Comparison of ENCODE assay signal across 14 cellular contexts in the genomic region with DNA sequence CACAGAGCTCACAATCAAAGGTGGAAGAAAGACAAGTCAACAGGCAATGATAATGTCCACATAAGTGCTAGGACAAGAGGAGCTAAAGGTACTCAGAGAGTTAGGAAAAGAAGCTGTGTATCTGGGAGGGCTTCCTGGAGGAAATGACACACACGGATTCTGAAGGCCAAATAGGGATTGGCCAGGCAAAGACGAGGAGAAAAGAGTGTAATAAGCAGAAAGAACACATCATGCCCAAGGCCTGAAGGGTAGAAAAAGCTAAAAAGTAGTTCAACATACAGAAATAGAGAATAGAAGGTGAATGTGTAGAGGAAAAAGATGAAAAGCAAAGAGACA. TPM values are rescaled to one million over a fixed set of nuclear protein-coding genes. Genes with fewer than 3 reads are reported as not detected.
DNase-seq lines count a peak whose midpoint lies in the region; ATAC-seq and TF ChIP-seq lines count a peak whose summit lies in the region.
"Had no signal": no experiment of that assay in that cellular context is flagged by ENCODE, and none has a peak within 500 bp of the region (broad histone marks: within the 10 kb centered on the region; RNA-seq: fewer than 3 reads in every experiment).

No MANE protein-coding gene starts in this region.

- H3K4me3 ChIP-seq in GM23338 (no peak overlapping the region), Panc1 (ENCODE audit: low read depth in 2 of 2, low read length in 2 of 2) (no peak overlapping the region)

- H3K4me2 ChIP-seq in GM23338 = no peak overlapping the region

- H3F3A ChIP-seq in GM23338 (replicated peaks; ENCODE audit: low read depth) = no peaks in the 10 kb centered on the region

- H4K20me1 ChIP-seq in GM23338 (replicated peaks; ENCODE audit: insufficient read depth) = no peaks in the 10 kb centered on the region

- CTCF ChIA-PET in Panc1 (lab: Charles Lee) = no interaction called here

- in situ Hi-C loops in Panc1 (cut with HindIII; ENCODE audit: low pct_unique_long_range_greater_than_20kb, low sequenced_read_pairs) = no loop called here

- H3K4me1 Mint-ChIP-seq in GM23338 = peaks cover 28% of the 10 kb centered on the region
- H3K4me1 Mint-ChIP-seq in osteocyte (ENCODE audit: unreplicated experiment) = peaks cover 15% of the 10 kb centered on the region
- H3K4me1 Mint-ChIP-seq in natural killer cell = no peaks in the 10 kb centered on the region

- H3K27ac ChIP-seq in GM23338 (ENCODE audit: low read depth) (no peak overlapping the region), Panc1 (ENCODE audit: low read length) (peak overlapping the region; percentile 40; the same call in 1 of the 2 replicates)

- POLR2A ChIA-PET in Panc1 (lab: Charles Lee) = no interaction called here

- peaks cover 18% of the 10 kb centered on the region for H3K9me3 Mint-ChIP-seq in GM23338
- no peaks in the 10 kb centered on the region for H3K9me3 Mint-ChIP-seq in osteocyte (ENCODE audit: unreplicated experiment)
- H3K9me3 Mint-ChIP-seq in natural killer cell = no peaks in the 10 kb centered on the region
- H3K9me3 Mint-ChIP-seq: CD8-positive, alpha-beta T cell had no signal

- H3K27me3 ChIP-seq in GM23338 (ENCODE audit: insufficient read depth) (no peaks in the 10 kb centered on the region), Panc1 (ENCODE audit: control insufficient read depth, insufficient read depth, low read length) (no peaks in the 10 kb centered on the region)

- BruUV-seq in Panc1 (replicated peaks; lab: Mats Ljungman, UMichigan) = no TSS peak

- H3K27me3 Mint-ChIP-seq in GM23338 (ENCODE audit: insufficient read depth, low read depth, poor library complexity) (peaks cover 4% of the 10 kb centered on the region), osteocyte (ENCODE audit: unreplicated experiment) (no peaks in the 10 kb centered on the region), natural killer cell (ENCODE audit: low read depth in 2 of 2) (peaks cover 12 to 34% of the 10 kb centered on the region in 2 donors)

- ATAC-seq in GM23338 = no peak
- ATAC-seq in Panc1 = no peak
- no peak for ATAC-seq in natural killer cell
- ATAC-seq: CD8-positive, alpha-beta T cell had no signal

- H3K27ac Mint-ChIP-seq in GM23338 (no peak overlapping the region), osteocyte (ENCODE audit: unreplicated experiment) (peak overlapping the region; percentile 70), natural killer cell (no peak overlapping the region)
- H3K27ac Mint-ChIP-seq: CD8-positive, alpha-beta T cell had no signal

- H3K79me2 ChIP-seq in GM23338 (replicated peaks; ENCODE audit: insufficient read depth) = no peaks in the 10 kb centered on the region

- no peaks in the 10 kb centered on the region for H3K36me3 ChIP-seq in GM23338 (ENCODE audit: insufficient read depth)
- no peaks in the 10 kb centered on the region for H3K36me3 ChIP-seq in Panc1 (ENCODE audit: control insufficient read depth, insufficient read depth, low read length)

- H3K4me3 Mint-ChIP-seq in GM23338 = no peak overlapping the region
- no peak overlapping the region for H3K4me3 Mint-ChIP-seq in osteocyte (ENCODE audit: unreplicated experiment)
- H3K4me3 Mint-ChIP-seq in natural killer cell = no peak overlapping the region
- H3K4me3 Mint-ChIP-seq: CD14-positive monocyte; CD8-positive, alpha-beta T cell had no signal

- DNase-seq in GM23338 (ENCODE audit: low spot score) (no peak), Panc1 (ENCODE audit: low read depth, low spot score) (no peak), fibroblast of peridontal ligament (ENCODE audit: extremely low read depth) (peak; percentile 7), osteocyte (ENCODE audit: extremely low spot score, unreplicated experiment) (no peak), natural killer cell (no peak), NCI-H748 (lab: John Stamatoyannopoulos, UW; ENCODE audit: unreplicated experiment) (no peak)
- no peak for DNase-seq in activated CD8-positive, alpha-beta memory T cell treated with anti-CD3 and anti-CD28 coated beads for 24 hours
- DNase-seq: CD8-positive, alpha-beta T cell; COR-L47; DND-41; GDM1; KBM-7 had no signal

- intact Hi-C loops in Panc1 (cut with micrococcal nuclease; ENCODE audit: unreplicated experiment) = no loop called here
- intact Hi-C loops in natural killer cell (cut with micrococcal nuclease) = no loop called here

- peak overlapping the region; percentile 88; the same call in 1 of the 2 replicates for H2AFZ ChIP-seq in GM23338

- peaks cover 14% of the 10 kb centered on the region for H3K4me1 ChIP-seq in GM23338 (ENCODE audit: insufficient read depth)
- H3K4me1 ChIP-seq in Panc1 (ENCODE audit: control insufficient read depth, insufficient read depth, low read length) = no peaks in the 10 kb centered on the region

- peaks cover 31% of the 10 kb centered on the region for H3K9me2 ChIP-seq in GM23338 (ENCODE audit: insufficient read depth)

- H3K9me3 ChIP-seq in Panc1 (ENCODE audit: control insufficient read depth, insufficient read depth, low read depth, low read length) = no peaks in the 10 kb centered on the region

- H3K36me3 Mint-ChIP-seq in GM23338 (ENCODE audit: low read depth) = peaks cover 14% of the 10 kb centered on the region
- no peaks in the 10 kb centered on the region for H3K36me3 Mint-ChIP-seq in osteocyte (ENCODE audit: unreplicated experiment)
- no peaks in the 10 kb centered on the region for H3K36me3 Mint-ChIP-seq in natural killer cell
- H3K36me3 Mint-ChIP-seq: CD14-positive monocyte; CD8-positive, alpha-beta T cell had no signal

- TF ChIP-seq CTCF in GM23338 (conservative IDR thresholded peaks at IDR 0.05; ENCODE audit: low read depth in 2 of 2) = no peak
- no peak for TF ChIP-seq CTCF in Panc1 (IDR thresholded peaks at IDR 0.05)
- TF ChIP-seq CTCF in osteocyte (IDR thresholded peaks at IDR 0.05) = no peak
- no peak for TF ChIP-seq CTCF in natural killer cell (IDR thresholded peaks at IDR 0.05)

TF ChIP-seq in GM23338, 12 proteins besides CTCF, POLR2A, EP300 and RAD21 (continues in another document):
- TF ChIP-seq, protein P1, sequence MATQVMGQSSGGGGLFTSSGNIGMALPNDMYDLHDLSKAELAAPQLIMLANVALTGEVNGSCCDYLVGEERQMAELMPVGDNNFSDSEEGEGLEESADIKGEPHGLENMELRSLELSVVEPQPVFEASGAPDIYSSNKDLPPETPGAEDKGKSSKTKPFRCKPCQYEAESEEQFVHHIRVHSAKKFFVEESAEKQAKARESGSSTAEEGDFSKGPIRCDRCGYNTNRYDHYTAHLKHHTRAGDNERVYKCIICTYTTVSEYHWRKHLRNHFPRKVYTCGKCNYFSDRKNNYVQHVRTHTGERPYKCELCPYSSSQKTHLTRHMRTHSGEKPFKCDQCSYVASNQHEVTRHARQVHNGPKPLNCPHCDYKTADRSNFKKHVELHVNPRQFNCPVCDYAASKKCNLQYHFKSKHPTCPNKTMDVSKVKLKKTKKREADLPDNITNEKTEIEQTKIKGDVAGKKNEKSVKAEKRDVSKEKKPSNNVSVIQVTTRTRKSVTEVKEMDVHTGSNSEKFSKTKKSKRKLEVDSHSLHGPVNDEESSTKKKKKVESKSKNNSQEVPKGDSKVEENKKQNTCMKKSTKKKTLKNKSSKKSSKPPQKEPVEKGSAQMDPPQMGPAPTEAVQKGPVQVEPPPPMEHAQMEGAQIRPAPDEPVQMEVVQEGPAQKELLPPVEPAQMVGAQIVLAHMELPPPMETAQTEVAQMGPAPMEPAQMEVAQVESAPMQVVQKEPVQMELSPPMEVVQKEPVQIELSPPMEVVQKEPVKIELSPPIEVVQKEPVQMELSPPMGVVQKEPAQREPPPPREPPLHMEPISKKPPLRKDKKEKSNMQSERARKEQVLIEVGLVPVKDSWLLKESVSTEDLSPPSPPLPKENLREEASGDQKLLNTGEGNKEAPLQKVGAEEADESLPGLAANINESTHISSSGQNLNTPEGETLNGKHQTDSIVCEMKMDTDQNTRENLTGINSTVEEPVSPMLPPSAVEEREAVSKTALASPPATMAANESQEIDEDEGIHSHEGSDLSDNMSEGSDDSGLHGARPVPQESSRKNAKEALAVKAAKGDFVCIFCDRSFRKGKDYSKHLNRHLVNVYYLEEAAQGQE (IDR thresholded peaks at IDR 0.05; ENCODE audit: unreplicated experiment) = no peak
- TF ChIP-seq ZNF331 (CRISPR knock-in tag; IDR thresholded peaks at IDR 0.05; ENCODE audit: low read depth) (no peak), CREB1 (CRISPR knock-in tag; IDR thresholded peaks at IDR 0.05; ENCODE audit: low read depth) (no peak), NANOG (IDR thresholded peaks at IDR 0.05; ENCODE audit: borderline replicate concordance) (no peak), STAT1 (IDR thresholded peaks at IDR 0.05; ENCODE audit: unreplicated experiment) (no peak), EZH2phosphoT487 (IDR thresholded peaks at IDR 0.05; ENCODE audit: unreplicated experiment) (no peak), POLR2AphosphoS5 (IDR thresholded peaks at IDR 0.05; ENCODE audit: low read depth) (no peak)

RNA-seq across cellular contexts. Expression of gene VIT, which starts 36.2 kb away (rescaled TPM):
- total RNA-seq in GM23338 (2014; rRNA removed; shearing (Covaris generic)) = not detected in 2 replicates
- not detected in 2 replicates for polyA plus RNA-seq in GM23338 (2016; fragmentation: Nextera tagmentation; extraction: Ambion mirVana)
- 0.77 TPM for total RNA-seq in Panc1 (2021; ENCODE audit: unreplicated experiment)
- 0.62 TPM for polyA plus RNA-seq in Panc1 (2012; ENCODE audit: insufficient read length)
- total RNA-seq in osteocyte = 10.7 and 11.4 TPM in 2 replicates
- 1 to 10 TPM; 1.4 to 1.9 (median 1.7) TPM for total RNA-seq in natural killer cell
- total RNA-seq: A673; CD8-positive, alpha-beta T cell had no signal
- polyA plus RNA-seq: CD14-positive monocyte had no signal
